In the genomic region with DNA sequence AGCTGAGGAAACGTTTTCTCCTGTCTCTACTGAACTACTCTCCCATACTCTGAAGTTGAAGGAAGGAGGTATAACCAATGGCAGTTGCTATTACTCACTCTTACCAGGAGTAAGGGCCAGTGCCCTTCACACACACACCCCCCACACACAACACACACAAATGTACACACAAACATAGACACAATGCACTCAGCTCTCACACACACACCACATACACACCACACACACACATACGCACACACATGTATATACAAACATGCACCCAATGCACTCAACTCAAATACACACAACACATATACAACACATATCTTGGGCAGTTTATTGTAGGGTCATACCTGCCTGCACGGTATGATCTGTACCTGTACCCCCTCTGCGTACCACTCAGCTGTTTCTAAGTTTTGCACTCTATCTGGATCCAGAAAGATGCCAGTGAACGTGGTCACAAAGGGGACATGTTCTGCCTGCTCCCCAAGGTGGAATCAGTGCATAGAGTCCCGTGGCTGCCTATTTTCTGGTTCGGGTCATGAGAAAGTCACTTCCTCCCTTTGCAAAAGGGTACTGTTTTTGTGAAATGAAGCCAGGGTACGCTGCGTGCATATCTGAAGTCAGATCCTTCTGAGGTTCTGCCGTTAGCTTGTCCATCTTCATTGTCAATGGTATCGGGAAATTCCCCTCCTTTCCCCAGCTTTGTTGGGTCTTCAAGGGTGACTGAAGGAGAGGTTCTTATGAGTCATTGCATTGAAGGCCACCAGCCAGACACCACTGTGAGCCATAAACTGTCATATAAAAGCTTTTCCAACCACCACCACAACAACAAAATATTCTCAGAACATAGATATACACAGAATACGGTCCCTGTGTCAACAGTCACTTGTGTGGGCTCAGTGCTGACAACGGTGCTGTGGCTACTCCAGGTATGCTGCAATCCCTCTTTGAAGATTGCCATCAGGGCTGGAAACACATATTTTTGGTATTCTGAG, we compare ENCODE assay signal across 8 cellular contexts.
A peak's percentile ranks its signal among the peaks of the same experiment; 100 is the strongest.
DNase-seq lines count a peak whose midpoint lies in the region; ATAC-seq, FAIRE-seq and TF ChIP-seq lines count a peak whose summit lies in the region.

No MANE protein-coding gene starts in this region.

- no peaks in the 10 kb centered on the region for H3K79me1 ChIP-seq in H1 (ENCODE audit: low read depth, low read length)

- no peak overlapping the region for H3K18ac ChIP-seq in H1 (ENCODE audit: extremely low read depth, low read length)

- FAIRE-seq in GM12891 (lab: Jason Lieb, UNC) (peak; percentile 97), H1 (lab: Jason Lieb, UNC) (no peak)

- H4K91ac ChIP-seq in H1 (replicated peaks; ENCODE audit: insufficient read length, low read length), result no peak overlapping the region

- H3K23ac ChIP-seq in H1 (ENCODE audit: insufficient read length), result no peak overlapping the region

- H4K8ac ChIP-seq in H1 (ENCODE audit: extremely low read depth, insufficient read depth, low read length), result no peak overlapping the region

- H3K9me3 ChIP-seq in H1 (ENCODE audit: insufficient read depth in 2 of 2, low read depth in 1 of 2, low read length in 1 of 2) (no peaks in the 10 kb centered on the region), colonic mucosa (no peaks in the 10 kb centered on the region)

- peaks cover 0 to 3% (median 0%) of the 10 kb centered on the region in 4 experiments; a peak in 1 of 7 replicates for H3K4me1 ChIP-seq in H1 (replicated peaks in 1 of 4; ENCODE audit: control insufficient read depth in 3 of 4, insufficient read depth in 4 of 4, low read length in 3 of 4)
- peaks cover 4% of the 10 kb centered on the region for H3K4me1 ChIP-seq in colonic mucosa

- TF ChIP-seq EP300 in H1 (IDR thresholded peaks at IDR 0.05; ENCODE audit: borderline replicate concordance in 1 of 2, low read depth in 2 of 2, low read length in 2 of 2), result no peak

- peak overlapping the region; percentile 82; the same call in 1 of the 2 replicates for H2BK15ac ChIP-seq in H1 (ENCODE audit: low read length)

- H3K4ac ChIP-seq in H1 (replicated peaks; ENCODE audit: insufficient read length, low read depth, low read length), result no peak overlapping the region

- no peaks in the 10 kb centered on the region for H4K20me1 ChIP-seq in H1 (replicated peaks in 1 of 2; ENCODE audit: control insufficient read depth in 1 of 2, insufficient read depth in 2 of 2, low read length in 2 of 2)

- no peak overlapping the region for H4K5ac ChIP-seq in H1 (ENCODE audit: insufficient read length, low read depth, low read length)

- intact Hi-C loops in colonic mucosa (cut with DNase I), result no loop called here

- no peak for TF ChIP-seq CTCF in GM20000 (IDR thresholded peaks at IDR 0.05; ENCODE audit: extremely low read depth, missing control alignments)
- TF ChIP-seq CTCF in H1 (IDR thresholded peaks at IDR 0.05; ENCODE audit: control extremely low read depth in 1 of 3, insufficient read depth in 1 of 3, low read depth in 1 of 3, low read length in 3 of 3), result no peak
- TF ChIP-seq CTCF in colonic mucosa (IDR thresholded peaks at IDR 0.05), result no peak

- no peaks in the 10 kb centered on the region for H3K79me2 ChIP-seq in H1 (ENCODE audit: control insufficient read depth in 1 of 2, insufficient read depth in 2 of 2, low read length in 2 of 2)

- H3K27me3 ChIP-seq in H1 (replicated peaks in 1 of 4; ENCODE audit: control insufficient read depth in 3 of 4, extremely low read depth in 1 of 4, insufficient read depth in 3 of 4, low read length in 3 of 4) (no peaks in the 10 kb centered on the region), colonic mucosa (no peaks in the 10 kb centered on the region)

- H2BK20ac ChIP-seq in H1 (ENCODE audit: low read length), result no peak overlapping the region

- H3K14ac ChIP-seq in H1 (ENCODE audit: insufficient read length), result no peak overlapping the region

- TF ChIP-seq POLR2A in GM12891 (IDR thresholded peaks at IDR 0.05; ENCODE audit: low read depth, low read length) (peak; percentile 93), H1 (IDR thresholded peaks at IDR 0.05; ENCODE audit: control extremely low read depth in 1 of 2, low read depth in 2 of 2, low read length in 2 of 2) (no peak)

- ATAC-seq in HG03457 (IDR thresholded peaks at IDR 0.05; ENCODE audit: unreplicated experiment), result peak; percentile 45

- no peak overlapping the region for H3K9ac ChIP-seq in H1 (replicated peaks in 1 of 4; ENCODE audit: extremely low read depth in 1 of 4, low read depth in 3 of 4, low read length in 3 of 4)
- H3K9ac ChIP-seq in colonic mucosa (ENCODE audit: low read depth in 2 of 2, low read length in 2 of 2), result no peak overlapping the region

- no peak overlapping the region for H3K4me2 ChIP-seq in H1 (ENCODE audit: insufficient read depth in 1 of 2, low read depth in 2 of 2, low read length in 2 of 2)

- 0 out of 2 replicates have a peak overlapping the region, but pooled peaks have one; percentile 40 for H2AFZ ChIP-seq in H1 (ENCODE audit: low read length)

- 91% methylated on average over 13 of the region's 13 CpGs; no CpG with 5 or more reads in 1 of the 2 experiments for WGBS in H1 (ENCODE audit: extremely low coverage in 1 of 2, insufficient coverage in 1 of 2, insufficient read length in 1 of 2, insufficient replicate concordance in 2 of 2, low coverage in 1 of 2, low lambda C conversion rate in 2 of 2, missing lambda C conversion rate in 1 of 2), 2 experiments

- no peak overlapping the region for H2BK120ac ChIP-seq in H1 (replicated peaks; ENCODE audit: low read depth, low read length)

- TF ChIP-seq RAD21 in H1 (IDR thresholded peaks at IDR 0.05 in 1 of 2, conservative IDR thresholded peaks at IDR 0.05 in 1 of 2; ENCODE audit: low read depth in 2 of 2, low read length in 2 of 2), result no peak

- no peak for DNase-seq in GM12891 (ENCODE audit: insufficient read length, low spot score)
- DNase-seq in GM20000 (ENCODE audit: low spot score), result peak; percentile 49
- no peak for DNase-seq in H1 (ENCODE audit: low read depth in 1 of 2, low spot score in 2 of 2)
- DNase-seq in iPS-NIHi11 (ENCODE audit: low spot score), result no peak
- no peak for DNase-seq in cerebellum (ENCODE audit: low spot score)
- no peak for DNase-seq in colonic mucosa
- no peak for DNase-seq in DMS79 (lab: John Stamatoyannopoulos, UW)

- POLR2A ChIA-PET in H1 (lab: Charles Lee; ENCODE audit: partially characterized antibody), result no interaction called here

- H3K36me3 ChIP-seq in H1 (ENCODE audit: control insufficient read depth in 2 of 4, insufficient read depth in 4 of 4, low read length in 3 of 4) (no peaks in the 10 kb centered on the region), colonic mucosa (no peaks in the 10 kb centered on the region)

- no peak overlapping the region for H3K27ac ChIP-seq in H1 (ENCODE audit: low read depth, low read length)
- H3K27ac ChIP-seq in colonic mucosa, result no peak overlapping the region

- no peak overlapping the region for H2BK5ac ChIP-seq in H1 (ENCODE audit: low read depth, low read length)

- CTCF ChIA-PET in H1 (lab: Charles Lee; ENCODE audit: partially characterized antibody), result interaction anchor here (0.7 to 1.9 kb wide), 3 partner anchors 17 to 331 kb away, joined by 3 to 6 read pairs (median 4); no protein-coding TSS in a partner anchor

- H3K56ac ChIP-seq in H1 (replicated peaks; ENCODE audit: insufficient read length, low read depth, low read length), result no peak overlapping the region

- H3K4me3 ChIP-seq in H1 (ENCODE audit: extremely low read depth in 1 of 4, insufficient read depth in 2 of 4, low read depth in 3 of 4, low read length in 4 of 4), result no peak overlapping the region
- H3K4me3 ChIP-seq in colonic mucosa, result no peak overlapping the region

- H3K23me2 ChIP-seq in H1 (ENCODE audit: low read depth, low read length), result no peaks in the 10 kb centered on the region

- no peak overlapping the region for H2BK12ac ChIP-seq in H1 (ENCODE audit: low read depth, low read length)

- no peak overlapping the region for H2AK5ac ChIP-seq in H1 (ENCODE audit: low read depth, low read length)

TF ChIP-seq in GM12891, 5 proteins besides CTCF, POLR2A, EP300 and RAD21:
- TF ChIP-seq POLR2AphosphoS5 (IDR thresholded peaks at IDR 0.05; ENCODE audit: low read depth, low read length), result peak; percentile 97
- peak; percentile 93 for TF ChIP-seq POU2F2 (IDR thresholded peaks at IDR 0.05; ENCODE audit: low read depth, low read length)
- TF ChIP-seq SPI1 (IDR thresholded peaks at IDR 0.05; ENCODE audit: low read depth, low read length), result peak; percentile 95
- peak; percentile 77 for TF ChIP-seq TAF1 (IDR thresholded peaks at IDR 0.05; ENCODE audit: low read depth, low read length)
- TF ChIP-seq PAX5 (IDR thresholded peaks at IDR 0.05; ENCODE audit: insufficient read depth, low read length, severe bottlenecking), result peak; percentile 88

TF ChIP-seq in H1, 55 proteins besides CTCF, POLR2A, EP300 and RAD21:
- no peak for TF ChIP-seq CBX5 (IDR thresholded peaks at IDR 0.05; ENCODE audit: low read depth, low read length)
- TF ChIP-seq, protein P1, sequence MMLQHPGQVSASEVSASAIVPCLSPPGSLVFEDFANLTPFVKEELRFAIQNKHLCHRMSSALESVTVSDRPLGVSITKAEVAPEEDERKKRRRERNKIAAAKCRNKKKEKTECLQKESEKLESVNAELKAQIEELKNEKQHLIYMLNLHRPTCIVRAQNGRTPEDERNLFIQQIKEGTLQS (IDR thresholded peaks at IDR 0.05; ENCODE audit: insufficient read depth, low read depth, low read length), result no peak
- TF ChIP-seq SP1 (IDR thresholded peaks at IDR 0.05; ENCODE audit: low read depth, low read length), result no peak
- TF ChIP-seq GABPA (IDR thresholded peaks at IDR 0.05; ENCODE audit: borderline replicate concordance, insufficient read depth, low read length), result no peak
- TF ChIP-seq, protein P2, sequence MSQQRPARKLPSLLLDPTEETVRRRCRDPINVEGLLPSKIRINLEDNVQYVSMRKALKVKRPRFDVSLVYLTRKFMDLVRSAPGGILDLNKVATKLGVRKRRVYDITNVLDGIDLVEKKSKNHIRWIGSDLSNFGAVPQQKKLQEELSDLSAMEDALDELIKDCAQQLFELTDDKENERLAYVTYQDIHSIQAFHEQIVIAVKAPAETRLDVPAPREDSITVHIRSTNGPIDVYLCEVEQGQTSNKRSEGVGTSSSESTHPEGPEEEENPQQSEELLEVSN (IDR thresholded peaks at IDR 0.05), result no peak
- TF ChIP-seq CEBPB (IDR thresholded peaks at IDR 0.05; ENCODE audit: low read depth, low read length), result no peak
- TF ChIP-seq SRF (IDR thresholded peaks at IDR 0.05; ENCODE audit: low read depth, low read length), result no peak
- no peak for TF ChIP-seq NANOG (IDR thresholded peaks at IDR 0.05; ENCODE audit: insufficient read depth, low read depth, low read length, poor library complexity, severe bottlenecking)
